10 cellular contexts compared by ENCODE assay signal in the genomic region with DNA sequence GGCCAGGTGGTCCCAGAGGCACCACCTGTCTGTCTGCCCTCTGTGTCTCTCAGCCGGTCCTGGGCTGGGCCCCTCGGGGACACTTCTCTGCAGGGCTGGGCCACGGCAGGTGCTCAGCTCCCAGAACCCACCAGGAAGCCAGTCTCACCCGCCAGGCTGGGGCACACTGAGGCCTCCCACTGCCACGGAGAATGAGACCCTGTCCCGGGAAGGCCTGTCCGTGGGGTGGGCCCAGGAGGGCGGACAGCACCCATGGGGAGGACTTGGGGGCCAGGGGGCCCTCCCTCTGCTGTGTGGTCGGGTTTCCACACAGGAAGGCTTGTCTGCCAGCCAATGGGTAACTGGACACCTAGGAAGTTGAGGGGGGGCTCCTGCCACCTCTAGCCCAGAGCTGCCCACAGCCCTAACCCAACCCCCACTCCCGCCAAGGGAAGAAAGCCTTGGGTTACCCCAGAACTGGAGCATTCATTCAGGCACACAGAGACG. TPM values are rescaled to one million over a fixed set of nuclear protein-coding genes. Genes with fewer than 3 reads are reported as not detected.
DNase-seq lines count a peak whose midpoint lies in the region; TF ChIP-seq lines count a peak whose summit lies in the region.
"Had no signal": no experiment of that assay in that cellular context is flagged by ENCODE, and none has a peak within 500 bp of the region (broad histone marks: within the 10 kb centered on the region; RNA-seq: fewer than 3 reads in every experiment).

No MANE protein-coding gene starts in this region.

- H3K4me3 Mint-ChIP-seq in CD8-positive, alpha-beta memory T cell, result peak overlapping the region in 1 of 7 donors; percentile 32
- no peak overlapping the region for H3K4me3 Mint-ChIP-seq in activated T-helper 2 cell treated with anti-CD3 and anti-CD28 coated beads, Interferon-gamma antibody, Interleukin-2, Interleukin-4, amounts not matched to agents 10 μg/mL and 5 μg/mL and 100 μg/mL, durations not matched to agents 14 hours and 24 hours and 36 hours (ENCODE audit: low read depth)

- H3K18ac ChIP-seq in neuronal stem cell (ENCODE audit: low read length), result peak overlapping the region; percentile 95

- H3K4ac ChIP-seq in neuronal stem cell (ENCODE audit: low read length), result peak overlapping the region; percentile 66

- H3K23ac ChIP-seq in neuronal stem cell (ENCODE audit: low read depth, low read length, poor library complexity), result peak overlapping the region; percentile 89

- CTCF ChIA-PET in CD8-positive, alpha-beta memory T cell (lab: Charles Lee), result interaction anchor here (0.6 to 2.4 kb wide), 36 partner anchors 10 to 823 kb away, joined by 3 to 18 read pairs (median 4); a partner anchor contains a TSS

- POLR2A ChIA-PET in CD8-positive, alpha-beta memory T cell (lab: Charles Lee), result interaction anchor here (0.8 to 1.0 kb wide), 2 partner anchors 17 to 112 kb away, joined by 3 to 4 read pairs; no protein-coding TSS in a partner anchor

- peaks cover 4 to 8% of the 10 kb centered on the region in 2 donors for H3K27me3 Mint-ChIP-seq in CD8-positive, alpha-beta memory T cell
- H3K27me3 Mint-ChIP-seq in activated T-helper 2 cell treated with anti-CD3 and anti-CD28 coated beads, Interferon-gamma antibody, Interleukin-2, Interleukin-4, amounts not matched to agents 10 μg/mL and 5 μg/mL and 100 μg/mL, durations not matched to agents 14 hours and 24 hours and 36 hours (ENCODE audit: low read depth), result peaks cover 3% of the 10 kb centered on the region

- H4K8ac ChIP-seq in neuronal stem cell (ENCODE audit: low read depth, low read length), result no peak overlapping the region

- H2AFZ ChIP-seq in neuronal stem cell (ENCODE audit: low read length), result no peak overlapping the region

- H2BK12ac ChIP-seq in neuronal stem cell (ENCODE audit: low read length), result peak overlapping the region; percentile 73

- DNase-seq in CD8-positive, alpha-beta memory T cell, result no peak
- peak in 1 of 2 experiments; percentile 73 for DNase-seq in HL-60 (ENCODE audit: low read depth in 1 of 2, low spot score in 1 of 2)
- DNase-seq in neuronal stem cell (ENCODE audit: low spot score), result no peak
- DNase-seq in SW 1271 (lab: John Stamatoyannopoulos, UW), result no peak
- no peak for DNase-seq in stimulated activated naive CD4-positive, alpha-beta T cell (lab: John Stamatoyannopoulos, UW)
- no peak for DNase-seq in activated T-helper 2 cell treated with anti-CD3 and anti-CD28 coated beads, Interferon-gamma antibody, Interleukin-2, Interleukin-4, amounts not matched to agents 10 μg/mL and 5 μg/mL and 100 μg/mL, durations not matched to agents 14 hours and 24 hours and 36 hours (ENCODE audit: low spot score)
- DNase-seq in A172 (ENCODE audit: low spot score), result no peak

- peak overlapping the region; percentile 97 for H2BK5ac ChIP-seq in neuronal stem cell (ENCODE audit: low read length)

- no peak overlapping the region for H4K91ac ChIP-seq in neuronal stem cell (ENCODE audit: low read depth, low read length, poor library complexity)

- H3K27ac ChIP-seq in CD8-positive, alpha-beta memory T cell (ENCODE audit: low read depth, low read length), result peak overlapping the region; percentile 27
- H3K27ac ChIP-seq in HL-60 (replicated peaks) (peak overlapping the region; percentile 71), VCaP (peak overlapping the region; percentile 100), neuronal stem cell (replicated peaks; ENCODE audit: low read length) (no peak overlapping the region)

- WGBS in neuronal stem cell (ENCODE audit: extremely low coverage in 2 of 2, insufficient read length in 2 of 2, insufficient replicate concordance in 1 of 2), 2 donors, result no CpG with 5 or more reads among the region's 11 CpGs

- H3K4me2 ChIP-seq in neuronal stem cell (ENCODE audit: insufficient read depth, low read length, poor library complexity, severe bottlenecking), result peak overlapping the region; percentile 14

- no peak overlapping the region for H2BK120ac ChIP-seq in neuronal stem cell (ENCODE audit: low read depth, low read length)

- peaks cover 15% of the 10 kb centered on the region for H3K79me1 ChIP-seq in neuronal stem cell (ENCODE audit: low read depth, low read length)

- TF ChIP-seq CTCF in HL-60 (IDR thresholded peaks at IDR 0.05; ENCODE audit: insufficient read depth, low read length), result no peak
- TF ChIP-seq CTCF in VCaP (conservative IDR thresholded peaks at IDR 0.05), result no peak

- peak overlapping the region; percentile 100 for H2AK5ac ChIP-seq in neuronal stem cell (ENCODE audit: low read depth, low read length)

- no peaks in the 10 kb centered on the region for H3K9me3 Mint-ChIP-seq in CD8-positive, alpha-beta memory T cell
- H3K9me3 Mint-ChIP-seq in activated T-helper 2 cell treated with anti-CD3 and anti-CD28 coated beads, Interferon-gamma antibody, Interleukin-2, Interleukin-4, amounts not matched to agents 10 μg/mL and 5 μg/mL and 100 μg/mL, durations not matched to agents 14 hours and 24 hours and 36 hours, result no peaks in the 10 kb centered on the region

- no peaks in the 10 kb centered on the region for H3K9me3 ChIP-seq in CD8-positive, alpha-beta memory T cell (ENCODE audit: low read length)
- no peaks in the 10 kb centered on the region for H3K9me3 ChIP-seq in neuronal stem cell (replicated peaks in 1 of 2; ENCODE audit: control insufficient read depth in 2 of 2, insufficient read depth in 1 of 2, low read depth in 1 of 2, low read length in 2 of 2)

- H3K4me3 ChIP-seq in CD8-positive, alpha-beta memory T cell (ENCODE audit: low read length), result no peak overlapping the region
- peak overlapping the region; percentile 12 for H3K4me3 ChIP-seq in HL-60 (replicated peaks; ENCODE audit: insufficient read depth, low read length)
- H3K4me3 ChIP-seq in neuronal stem cell (ENCODE audit: low read length in 2 of 2), result peak overlapping the region in 1 of 2 donors; percentile 46

- H3K4me1 Mint-ChIP-seq in CD8-positive, alpha-beta memory T cell, result peaks cover 5 to 31% (median 6%) of the 10 kb centered on the region in 3 donors
- H3K4me1 Mint-ChIP-seq in activated T-helper 2 cell treated with anti-CD3 and anti-CD28 coated beads, Interferon-gamma antibody, Interleukin-2, Interleukin-4, amounts not matched to agents 10 μg/mL and 5 μg/mL and 100 μg/mL, durations not matched to agents 14 hours and 24 hours and 36 hours (ENCODE audit: low read depth), result peaks cover 4% of the 10 kb centered on the region

- H3K27me3 ChIP-seq in CD8-positive, alpha-beta memory T cell (ENCODE audit: insufficient read depth, low read length, poor library complexity, severe bottlenecking), result no peaks in the 10 kb centered on the region
- H3K27me3 ChIP-seq in HL-60 (ENCODE audit: insufficient read depth, poor library complexity, severe bottlenecking) (peaks cover 14% of the 10 kb centered on the region), neuronal stem cell (ENCODE audit: control insufficient read depth in 3 of 3, insufficient read depth in 3 of 3, low read depth in 1 of 3, low read length in 3 of 3) (peaks cover 0 to 2% (median 0%) of the 10 kb centered on the region in 3 experiments)

- peaks cover 13% of the 10 kb centered on the region for H3K4me1 ChIP-seq in CD8-positive, alpha-beta memory T cell (ENCODE audit: insufficient read depth, low read length)
- peaks cover 15% of the 10 kb centered on the region in 2 donors for H3K4me1 ChIP-seq in neuronal stem cell (ENCODE audit: control insufficient read depth in 2 of 2, insufficient read depth in 1 of 2, low read depth in 1 of 2, low read length in 2 of 2)

- intact Hi-C loops in activated T-helper 2 cell treated with anti-CD3 and anti-CD28 coated beads, Interferon-gamma antibody, Interleukin-2, Interleukin-4, amounts not matched to agents 10 μg/mL and 5 μg/mL and 100 μg/mL, durations not matched to agents 14 hours and 24 hours and 36 hours (cut with micrococcal nuclease), result loop anchor here (5.0 kb wide), 3 partner anchors 50 to 190 kb away; a partner anchor contains a TSS

- H3K36me3 Mint-ChIP-seq in CD8-positive, alpha-beta memory T cell, result peaks cover 0 to 3% (median 0%) of the 10 kb centered on the region in 3 donors
- peaks cover 6% of the 10 kb centered on the region for H3K36me3 Mint-ChIP-seq in activated T-helper 2 cell treated with anti-CD3 and anti-CD28 coated beads, Interferon-gamma antibody, Interleukin-2, Interleukin-4, amounts not matched to agents 10 μg/mL and 5 μg/mL and 100 μg/mL, durations not matched to agents 14 hours and 24 hours and 36 hours (ENCODE audit: low read depth)

- peak overlapping the region in 1 of 8 donors; percentile 62 for H3K27ac Mint-ChIP-seq in CD8-positive, alpha-beta memory T cell
- H3K27ac Mint-ChIP-seq in activated T-helper 2 cell treated with anti-CD3 and anti-CD28 coated beads, Interferon-gamma antibody, Interleukin-2, Interleukin-4, amounts not matched to agents 10 μg/mL and 5 μg/mL and 100 μg/mL, durations not matched to agents 14 hours and 24 hours and 36 hours, result no peak overlapping the region

- peaks cover under 1% of the 10 kb centered on the region for H3K36me3 ChIP-seq in CD8-positive, alpha-beta memory T cell (ENCODE audit: insufficient read depth, low read length)
- peaks cover 0 to 9% of the 10 kb centered on the region in 2 donors for H3K36me3 ChIP-seq in neuronal stem cell (replicated peaks in 1 of 2; ENCODE audit: control insufficient read depth in 2 of 2, insufficient read depth in 2 of 2, low read length in 2 of 2)

- peak overlapping the region; percentile 60 for H3K9ac ChIP-seq in neuronal stem cell (ENCODE audit: low read depth, low read length, poor library complexity)

- H3K14ac ChIP-seq in neuronal stem cell (ENCODE audit: low read length), result peak overlapping the region; percentile 56

- peak overlapping the region; percentile 98 for H2BK15ac ChIP-seq in neuronal stem cell (ENCODE audit: low read length)

RNA-seq across cellular contexts. Expression of a gene that starts 4.1 kb away (rescaled TPM):
- total RNA-seq in CD8-positive, alpha-beta memory T cell, result 100 to 1,000 TPM; 322 to 331 TPM
- 64.6 TPM for polyA plus RNA-seq in CD8-positive, alpha-beta memory T cell
- 358 TPM for polyA plus RNA-seq in neuronal stem cell (2013, experiment 1 of 2)
- 354 TPM for polyA plus RNA-seq in neuronal stem cell (2013, experiment 2 of 2)
- 357 and 361 TPM in 2 replicates for total RNA-seq in activated T-helper 2 cell treated with anti-CD3 and anti-CD28 coated beads, Interferon-gamma antibody, Interleukin-2, Interleukin-4, amounts not matched to agents 10 μg/mL and 5 μg/mL and 100 μg/mL, durations not matched to agents 14 hours and 24 hours and 36 hours
- total RNA-seq in A172 (2014; rRNA removed; shearing (Covaris generic)), result 599 and 717 TPM in 2 replicates

RNA-seq across cellular contexts. Expression of a gene that starts 6.3 kb away (rescaled TPM):
- total RNA-seq in CD8-positive, alpha-beta memory T cell, result not detected
- not detected for polyA plus RNA-seq in CD8-positive, alpha-beta memory T cell
- polyA plus RNA-seq in neuronal stem cell (2013, experiment 1 of 2), result not detected
- polyA plus RNA-seq in neuronal stem cell (2013, experiment 2 of 2), result not detected
- not detected in 2 replicates for total RNA-seq in activated T-helper 2 cell treated with anti-CD3 and anti-CD28 coated beads, Interferon-gamma antibody, Interleukin-2, Interleukin-4, amounts not matched to agents 10 μg/mL and 5 μg/mL and 100 μg/mL, durations not matched to agents 14 hours and 24 hours and 36 hours
- 1.1 and 1.6 TPM in 2 replicates for total RNA-seq in A172 (2014; rRNA removed; shearing (Covaris generic))
- total RNA-seq: pulmonary artery endothelial cell had no signal

RNA-seq across cellular contexts. Expression of a gene that starts 9.7 kb away (rescaled TPM):
- total RNA-seq in CD8-positive, alpha-beta memory T cell, result not detected
- not detected for polyA plus RNA-seq in CD8-positive, alpha-beta memory T cell
- not detected for polyA plus RNA-seq in neuronal stem cell (2013, experiment 1 of 2)
- not detected for polyA plus RNA-seq in neuronal stem cell (2013, experiment 2 of 2)
- not detected in 2 replicates for total RNA-seq in activated T-helper 2 cell treated with anti-CD3 and anti-CD28 coated beads, Interferon-gamma antibody, Interleukin-2, Interleukin-4, amounts not matched to agents 10 μg/mL and 5 μg/mL and 100 μg/mL, durations not matched to agents 14 hours and 24 hours and 36 hours
- total RNA-seq in A172 (2014; rRNA removed; shearing (Covaris generic)), result 0.86 and 1.1 TPM in 2 replicates

RNA-seq across cellular contexts. Expression of a gene that starts 12.0 kb away (rescaled TPM):
- total RNA-seq in CD8-positive, alpha-beta memory T cell, result under 1 TPM; 0.58 to 0.66 TPM
- polyA plus RNA-seq in CD8-positive, alpha-beta memory T cell, result 0.32 TPM
- polyA plus RNA-seq in neuronal stem cell (2013, experiment 1 of 2), result 0.66 TPM
- 0.61 TPM for polyA plus RNA-seq in neuronal stem cell (2013, experiment 2 of 2)
- 0.41 and 0.50 TPM in 2 replicates for total RNA-seq in activated T-helper 2 cell treated with anti-CD3 and anti-CD28 coated beads, Interferon-gamma antibody, Interleukin-2, Interleukin-4, amounts not matched to agents 10 μg/mL and 5 μg/mL and 100 μg/mL, durations not matched to agents 14 hours and 24 hours and 36 hours
- 5.1 and 5.4 TPM in 2 replicates for total RNA-seq in A172 (2014; rRNA removed; shearing (Covaris generic))

RNA-seq across cellular contexts. Expression of a gene that starts 14.1 kb away (rescaled TPM):
- total RNA-seq in CD8-positive, alpha-beta memory T cell, result under 1 TPM; 0.27 to 0.28 TPM
- not detected for polyA plus RNA-seq in CD8-positive, alpha-beta memory T cell
- 0.07 TPM for polyA plus RNA-seq in neuronal stem cell (2013, experiment 1 of 2)
- not detected for polyA plus RNA-seq in neuronal stem cell (2013, experiment 2 of 2)
- 0.48 TPM in 2 replicates for total RNA-seq in activated T-helper 2 cell treated with anti-CD3 and anti-CD28 coated beads, Interferon-gamma antibody, Interleukin-2, Interleukin-4, amounts not matched to agents 10 μg/mL and 5 μg/mL and 100 μg/mL, durations not matched to agents 14 hours and 24 hours and 36 hours
- not detected in 2 replicates for total RNA-seq in A172 (2014; rRNA removed; shearing (Covaris generic))
- total RNA-seq: lower leg skin, pulmonary artery endothelial cell had no signal
